17 cellular contexts compared by ENCODE assay signal in genomic region chr20:9493818-9494217, GRCh38. TPM values are rescaled to one million over a fixed set of nuclear protein-coding genes. Genes with fewer than 3 reads are reported as not detected.
DNase-seq lines count a peak whose midpoint lies in the region; ATAC-seq and TF ChIP-seq lines count a peak whose summit lies in the region.
"Had no signal": no experiment of that assay in that cellular context is flagged by ENCODE, and none has a peak within 500 bp of the region (broad histone marks: within the 10 kb centered on the region; RNA-seq: fewer than 3 reads in every experiment).

No MANE protein-coding gene starts in this region.

- H3K27me3 ChIP-seq in SK-N-SH (ENCODE audit: insufficient read depth): no peaks in the 10 kb centered on the region
- H3K27me3 ChIP-seq in tibial artery: no peaks in the 10 kb centered on the region

- H3F3A ChIP-seq in SK-N-SH (replicated peaks; ENCODE audit: insufficient read depth): peaks cover 11% of the 10 kb centered on the region

- ATAC-seq in Right ventricle myocardium superior (ENCODE audit: poor library complexity): no peak
- ATAC-seq: CD8-positive, alpha-beta T cell; GM12878; K562 had no signal

- peak overlapping the region; percentile 72 to 80; a peak in 3 of 4 replicates for H3K27ac ChIP-seq in SK-N-SH (ENCODE audit: low read depth in 2 of 2, low read length in 1 of 2)
- no peak overlapping the region for H3K27ac ChIP-seq in tibial artery
- H3K27ac ChIP-seq: HL-60 had no signal

- 90% methylated on average over 1 of the region's 1 CpG for WGBS in SK-N-SH (ENCODE audit: low lambda C conversion rate)

- POLR2A ChIA-PET in SK-N-SH (lab: Yijun Ruan, JAX): no interaction called here

- H3K4me3 ChIP-seq in SK-N-SH (ENCODE audit: low read depth in 2 of 2, low read length in 1 of 2) (no peak overlapping the region), tibial artery (no peak overlapping the region)
- H3K4me3 ChIP-seq: GM12878, HAP-1, K562 had no signal

- intact Hi-C loops in Right ventricle myocardium superior (cut with DNase I): no loop called here
- intact Hi-C loops in tibial artery (cut with DNase I; ENCODE audit: low total_unique reads): no loop called here

- H3K9ac ChIP-seq in SK-N-SH: no peak overlapping the region

- no peak for TF ChIP-seq RAD21 in SK-N-SH (IDR thresholded peaks at IDR 0.05; ENCODE audit: low read length)

- no peak; a peak in 1 of 4 replicates for TF ChIP-seq EP300 in SK-N-SH (IDR thresholded peaks at IDR 0.05; ENCODE audit: borderline replicate concordance in 1 of 2, low read depth in 1 of 2, low read length in 1 of 2)

- no peak overlapping the region for H3K4me2 ChIP-seq in SK-N-SH

- no peak overlapping the region for H2AFZ ChIP-seq in SK-N-SH (ENCODE audit: low read depth)

- no peaks in the 10 kb centered on the region for H3K9me3 ChIP-seq in SK-N-SH
- no peaks in the 10 kb centered on the region for H3K9me3 ChIP-seq in tibial artery
- H3K9me3 ChIP-seq: Caco-2, HAP-1 had no signal

- H3K36me3 ChIP-seq in SK-N-SH (replicated peaks in 1 of 2; ENCODE audit: control insufficient read depth in 1 of 2, insufficient read depth in 2 of 2, low read length in 1 of 2) (no peaks in the 10 kb centered on the region), tibial artery (no peaks in the 10 kb centered on the region)
- H3K36me3 ChIP-seq: HAP-1 had no signal

- H3K9me2 ChIP-seq in SK-N-SH: no peaks in the 10 kb centered on the region

- TF ChIP-seq CTCF in SK-N-SH (IDR thresholded peaks at IDR 0.05) (no peak), tibial artery (IDR thresholded peaks at IDR 0.05) (no peak)

- CTCF ChIA-PET in SK-N-SH (lab: Yijun Ruan, JAX): interaction anchor here (1.4 kb wide), 1 partner anchor 10 kb away, joined by 4 read pairs; no protein-coding TSS in a partner anchor

- DNase-seq in DMS53 treated with DMSO at 0.1 percent for 48 hours (lab: John Stamatoyannopoulos, UW; ENCODE audit: unreplicated experiment) (peak; percentile 51), SK-N-SH (no peak), left kidney (ENCODE audit: low read depth, low spot score) (peak; percentile 26), stromal cell of bone marrow (ENCODE audit: low read depth) (peak; percentile 21), globus pallidus (ENCODE audit: low spot score) (no peak), Right ventricle myocardium superior (no peak), tibial artery (no peak), medulla oblongata (ENCODE audit: extremely low spot score) (no peak)
- DNase-seq: Caco-2; CD8-positive, alpha-beta T cell; DMS79 had no signal

- H4K20me1 ChIP-seq in SK-N-SH (ENCODE audit: insufficient read depth): no peaks in the 10 kb centered on the region

- peaks cover 3 to 23% of the 10 kb centered on the region in 2 experiments for H3K4me1 ChIP-seq in SK-N-SH (ENCODE audit: control insufficient read depth in 1 of 2, insufficient read depth in 2 of 2, low read depth in 1 of 2, low read length in 1 of 2)
- peaks cover 0 to 19% (median 7%) of the 10 kb centered on the region in 4 donors for H3K4me1 ChIP-seq in tibial artery
- H3K4me1 ChIP-seq: Caco-2, HAP-1 had no signal

- H3K79me2 ChIP-seq in SK-N-SH (ENCODE audit: insufficient read depth): no peaks in the 10 kb centered on the region

TF ChIP-seq in SK-N-SH, 30 proteins besides CTCF, POLR2A, EP300 and RAD21:
- TF ChIP-seq TCF12 (IDR thresholded peaks at IDR 0.05): peak; percentile 30; the same call in 1 of the 2 replicates
- TF ChIP-seq RFX5 (IDR thresholded peaks at IDR 0.05; ENCODE audit: low read length): no peak
- TF ChIP-seq RXRA (IDR thresholded peaks at IDR 0.05; ENCODE audit: borderline replicate concordance, low read depth): no peak
- TF ChIP-seq PBX3 (IDR thresholded peaks at IDR 0.05): peak; percentile 75
- peak; percentile 48; the same call in 1 of the 2 replicates for TF ChIP-seq NFIC (IDR thresholded peaks at IDR 0.05; ENCODE audit: borderline replicate concordance)

RNA-seq across cellular contexts. Expression of gene LAMP5, which starts 20.6 kb away (rescaled TPM):
- 4.8 and 10.1 TPM in 2 replicates for polyA plus RNA-seq in SK-N-SH (2012; rRNA removed)
- 7.1 and 11.5 TPM in 2 replicates for polyA plus RNA-seq in SK-N-SH (2012; cell fraction: cytosol; rRNA removed)
- polyA plus RNA-seq in SK-N-SH (2012; cell fraction: nucleus; rRNA removed): 5.4 and 8.7 TPM in 2 replicates
- total RNA-seq in Right ventricle myocardium superior: not detected
- total RNA-seq: A673; Caco-2; CD8-positive, alpha-beta T cell; G401; K562 had no signal
- polyA plus RNA-seq: K562 had no signal

Comparison
In these comparisons a context has a peak if more than half of its experiments do, and no peak if none do; other contexts are left out.
1. DNase-seq: peak in DMS53 treated with DMSO at 0.1 percent for 48 hours (single experiment), left kidney (single experiment) and stromal cell of bone marrow (single experiment); none in SK-N-SH (single experiment), globus pallidus (single experiment), Right ventricle myocardium superior (single experiment), tibial artery (0 of 2) and medulla oblongata (single experiment).
2. H3K27ac ChIP-seq: peak in SK-N-SH (2 of 2); none in tibial artery (0 of 2).